ENCODE assay signal across 1 cellular context in genomic region chr11:2268911-2269600, GRCh38.
TF ChIP-seq lines count a peak whose summit lies in the region.

No MANE protein-coding gene starts in this region.

TF ChIP-seq in HEK293, 187 proteins besides CTCF, POLR2A, EP300 and RAD21 (continued from another document):
- no peak for TF ChIP-seq ZNF155 (tag by site-specific recombination; IDR thresholded peaks at IDR 0.05)
- TF ChIP-seq SP3 (tag by site-specific recombination; IDR thresholded peaks at IDR 0.05) = 0 out of 2 replicates have a peak, but pooled peaks have one; percentile 23
- TF ChIP-seq EGR2 (tag by site-specific recombination; IDR thresholded peaks at IDR 0.05; ENCODE audit: low read depth) = peak; percentile 46
- TF ChIP-seq ZNF670 (tag by site-specific recombination; IDR thresholded peaks at IDR 0.05; ENCODE audit: low read depth) = no peak
- peak; percentile 32; the same call in 1 of the 2 replicates for TF ChIP-seq KLF10 (tag by site-specific recombination; IDR thresholded peaks at IDR 0.05)
- no peak for TF ChIP-seq ZBTB7A (tag by site-specific recombination; IDR thresholded peaks at IDR 0.05; ENCODE audit: low read depth)
- TF ChIP-seq ZNF132 (tag by site-specific recombination; IDR thresholded peaks at IDR 0.05; ENCODE audit: borderline replicate concordance) = no peak
- TF ChIP-seq GLI2 (tag by site-specific recombination; IDR thresholded peaks at IDR 0.05; ENCODE audit: borderline replicate concordance, low read depth) = no peak
- 0 out of 2 replicates have a peak, but pooled peaks have one; percentile 25 for TF ChIP-seq PRDM10 (tag by site-specific recombination; IDR thresholded peaks at IDR 0.05)
- peak; percentile 75 for TF ChIP-seq ZFHX2 (tag by site-specific recombination; conservative IDR thresholded peaks at IDR 0.05)
- TF ChIP-seq ZNF544 (tag by site-specific recombination; IDR thresholded peaks at IDR 0.05) = no peak
- TF ChIP-seq ZNF223 (tag by site-specific recombination; IDR thresholded peaks at IDR 0.05) = peak; percentile 74; the same call in 1 of the 2 replicates
- no peak for TF ChIP-seq ZNF426 (tag by site-specific recombination; IDR thresholded peaks at IDR 0.05)
- TF ChIP-seq, protein P1, sequence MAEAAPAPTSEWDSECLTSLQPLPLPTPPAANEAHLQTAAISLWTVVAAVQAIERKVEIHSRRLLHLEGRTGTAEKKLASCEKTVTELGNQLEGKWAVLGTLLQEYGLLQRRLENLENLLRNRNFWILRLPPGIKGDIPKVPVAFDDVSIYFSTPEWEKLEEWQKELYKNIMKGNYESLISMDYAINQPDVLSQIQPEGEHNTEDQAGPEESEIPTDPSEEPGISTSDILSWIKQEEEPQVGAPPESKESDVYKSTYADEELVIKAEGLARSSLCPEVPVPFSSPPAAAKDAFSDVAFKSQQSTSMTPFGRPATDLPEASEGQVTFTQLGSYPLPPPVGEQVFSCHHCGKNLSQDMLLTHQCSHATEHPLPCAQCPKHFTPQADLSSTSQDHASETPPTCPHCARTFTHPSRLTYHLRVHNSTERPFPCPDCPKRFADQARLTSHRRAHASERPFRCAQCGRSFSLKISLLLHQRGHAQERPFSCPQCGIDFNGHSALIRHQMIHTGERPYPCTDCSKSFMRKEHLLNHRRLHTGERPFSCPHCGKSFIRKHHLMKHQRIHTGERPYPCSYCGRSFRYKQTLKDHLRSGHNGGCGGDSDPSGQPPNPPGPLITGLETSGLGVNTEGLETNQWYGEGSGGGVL (tag by site-specific recombination; IDR thresholded peaks at IDR 0.05) = peak; percentile 75; the same call in 1 of the 2 replicates
- peak; percentile 44; the same call in 1 of the 2 replicates for TF ChIP-seq GLIS1 (tag by site-specific recombination; IDR thresholded peaks at IDR 0.05)
- TF ChIP-seq ZNF341 (tag by site-specific recombination; IDR thresholded peaks at IDR 0.05; ENCODE audit: low read depth) = no peak
- TF ChIP-seq ZBTB17 (tag by site-specific recombination; IDR thresholded peaks at IDR 0.05) = no peak
- TF ChIP-seq ZNF596 (tag by site-specific recombination; IDR thresholded peaks at IDR 0.05) = no peak
- TF ChIP-seq HOXA7 (CRISPR knock-in tag; IDR thresholded peaks at IDR 0.05; ENCODE audit: borderline replicate concordance) = no peak
- TF ChIP-seq ZBTB8A (tag by site-specific recombination; IDR thresholded peaks at IDR 0.05) = peak; percentile 16; the same call in 1 of the 2 replicates
- TF ChIP-seq ZBTB21 (tag by site-specific recombination; IDR thresholded peaks at IDR 0.05) = no peak
- TF ChIP-seq ZBTB44 (tag by site-specific recombination; IDR thresholded peaks at IDR 0.05) = no peak
- TF ChIP-seq KLF16 (tag by site-specific recombination; IDR thresholded peaks at IDR 0.05) = no peak
- peak; percentile 33; the same call in 1 of the 2 replicates for TF ChIP-seq PATZ1 (tag by site-specific recombination; IDR thresholded peaks at IDR 0.05)
- TF ChIP-seq ZBTB26 (tag by site-specific recombination; optimal IDR thresholded peaks at IDR 0.05) = peak; percentile 76
- 0 out of 2 replicates have a peak, but pooled peaks have one; percentile 7 for TF ChIP-seq KLF1 (tag by site-specific recombination; IDR thresholded peaks at IDR 0.05)
- no peak for TF ChIP-seq WT1 (tag by site-specific recombination; IDR thresholded peaks at IDR 0.05)
